In the genomic region with DNA sequence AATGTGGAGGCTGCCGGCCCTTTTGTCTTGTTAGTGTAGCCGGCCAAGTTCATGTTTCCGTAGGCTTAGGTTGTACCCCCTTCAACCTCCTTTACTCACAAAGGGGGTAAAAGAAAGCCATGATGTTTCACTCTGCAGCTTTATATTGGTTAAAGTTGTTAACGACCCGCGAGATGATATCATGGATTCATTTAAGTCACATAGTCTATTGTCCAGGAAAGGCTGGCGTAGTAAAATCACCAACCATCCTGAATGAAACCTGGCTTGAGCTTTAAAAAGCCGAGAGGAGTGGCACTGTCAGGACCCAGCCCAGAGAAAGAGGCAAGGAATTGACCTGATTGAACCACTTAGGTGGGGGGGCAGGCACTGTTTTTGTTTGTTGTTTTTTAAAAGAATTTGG, we compare ENCODE assay signal across 8 cellular contexts. TPM values are rescaled to one million over a fixed set of nuclear protein-coding genes. Genes with fewer than 3 reads are reported as not detected.
DNase-seq lines count a peak whose midpoint lies in the region; ATAC-seq and TF ChIP-seq lines count a peak whose summit lies in the region.

No MANE protein-coding gene starts in this region.

- peaks cover 21% of the 10 kb centered on the region for H3K36me3 Mint-ChIP-seq in T-cell
- peaks cover 18% of the 10 kb centered on the region for H3K36me3 Mint-ChIP-seq in progenitor cell of endocrine pancreas (ENCODE audit: insufficient read depth)

- TF ChIP-seq CTCF in GM12865 (IDR thresholded peaks at IDR 0.05; ENCODE audit: insufficient read depth, low read depth, low read length, missing control alignments) = no peak
- TF ChIP-seq CTCF in foreskin fibroblast (IDR thresholded peaks at IDR 0.05; ENCODE audit: low read depth, low read length) = no peak
- TF ChIP-seq CTCF in progenitor cell of endocrine pancreas (IDR thresholded peaks at IDR 0.05; ENCODE audit: unreplicated experiment) = no peak

- H3K4me3 ChIP-seq in GM12865 (ENCODE audit: low read depth, low read length) = peak overlapping the region; percentile 91
- H3K4me3 ChIP-seq in foreskin fibroblast (ENCODE audit: low read depth in 1 of 2, low read length in 2 of 2) = peak overlapping the region; percentile 53 to 87

- H3K4me1 Mint-ChIP-seq in T-cell (peaks cover 29 to 33% (median 32%) of the 10 kb centered on the region in 3 donors), progenitor cell of endocrine pancreas (ENCODE audit: low read depth) (peaks cover 12% of the 10 kb centered on the region)

- H3K27ac Mint-ChIP-seq in T-cell = peak overlapping the region; percentile 85 to 89
- H3K27ac Mint-ChIP-seq in progenitor cell of endocrine pancreas = peak overlapping the region; percentile 96

- H3K27me3 Mint-ChIP-seq in T-cell (no peaks in the 10 kb centered on the region), progenitor cell of endocrine pancreas (no peaks in the 10 kb centered on the region)

- CTCF ChIA-PET in T-cell (lab: Charles Lee) = interaction anchor here (0.6 to 1.1 kb wide), 2 partner anchors 8 to 216 kb away, joined by 3 read pairs; no protein-coding TSS in a partner anchor

- no peak for DNase-seq in GM12865 (ENCODE audit: low read depth)
- no peak for DNase-seq in T-cell
- peak in 1 of 2 donors; percentile 35 for DNase-seq in foreskin fibroblast
- DNase-seq in progenitor cell of endocrine pancreas (ENCODE audit: low spot score, unreplicated experiment) = no peak
- DNase-seq in KBM-7 = no peak
- DNase-seq in cortex of kidney (lab: John Stamatoyannopoulos, UW) = no peak
- DNase-seq in NCI-H526 treated with DMSO at 0.1 percent for 48 hours (lab: John Stamatoyannopoulos, UW) = no peak

- H3K9me3 Mint-ChIP-seq in T-cell (no peaks in the 10 kb centered on the region), progenitor cell of endocrine pancreas (ENCODE audit: low read depth) (no peaks in the 10 kb centered on the region)

- POLR2A ChIA-PET in T-cell (lab: Charles Lee) = interaction anchor here in 1 of 2 donors (0.6 kb wide), 1 partner anchor 64 kb away, joined by 3 read pairs; no protein-coding TSS in a partner anchor

- in situ Hi-C loops in KBM-7 (cut with MboI; ENCODE audit: low pct_unique_long_range_greater_than_20kb, low sequenced_read_pairs) = no loop called here

- ATAC-seq in T-cell (replicated peaks in 1 of 4) = peak in 1 of 4 experiments; percentile 6
- ATAC-seq in HG03432 (IDR thresholded peaks at IDR 0.05; ENCODE audit: unreplicated experiment) = no peak

- H3K4me3 Mint-ChIP-seq in T-cell = peak overlapping the region; percentile 83 to 86 (median 85)
- H3K4me3 Mint-ChIP-seq in progenitor cell of endocrine pancreas (ENCODE audit: low read depth) = peak overlapping the region; percentile 93

RNA-seq across cellular contexts. Expression of a gene that starts 1.3 kb away (rescaled TPM):
- total RNA-seq in T-cell (10 to 100 TPM in 3 of 5 donors, 1 to 10 TPM in 2; 8.7 to 19.7 (median 16.8) TPM), progenitor cell of endocrine pancreas (81.5 and 84.1 TPM in 2 replicates)

RNA-seq across cellular contexts. Expression of a gene that starts 5.4 kb away (rescaled TPM):
- total RNA-seq in T-cell = 10 to 100 TPM in 4 of 5 donors, 1 to 10 TPM in 1; 7.9 to 24.6 (median 19.3) TPM
- 22.0 and 28.9 TPM in 2 replicates for total RNA-seq in progenitor cell of endocrine pancreas

RNA-seq across cellular contexts. Expression of a gene that starts 17.7 kb away (rescaled TPM):
- total RNA-seq in T-cell (10 to 100 TPM; 24.8 to 34.1 (median 32.1) TPM), progenitor cell of endocrine pancreas (38.1 and 47.3 TPM in 2 replicates)

RNA-seq across cellular contexts. Expression of a gene that starts 46.3 kb away (rescaled TPM):
- total RNA-seq in T-cell = 10 to 100 TPM in 4 of 5 donors, 1 to 10 TPM in 1; 9.8 to 20.9 (median 13.9) TPM
- total RNA-seq in progenitor cell of endocrine pancreas = 23.0 and 25.9 TPM in 2 replicates
